Comparison of ENCODE assay signal across 1 cellular context in genomic region chr4:148857234-148857972, GRCh38.
TF ChIP-seq lines count a peak whose summit lies in the region.

No MANE protein-coding gene starts in this region.

TF ChIP-seq in IMR-90, 13 proteins besides CTCF, POLR2A, EP300 and RAD21 (continued from another document):
- TF ChIP-seq CHD1 (IDR thresholded peaks at IDR 0.05; ENCODE audit: low read depth, low read length) (no peak), MAZ (IDR thresholded peaks at IDR 0.05; ENCODE audit: borderline replicate concordance, low read depth, low read length) (no peak), MAFK (IDR thresholded peaks at IDR 0.05; ENCODE audit: low read depth, low read length) (no peak)
